In genomic region chr6:15268130-15268908, GRCh38 we compare ENCODE assay signal across 11 cellular contexts. TPM values are rescaled to one million over a fixed set of nuclear protein-coding genes. Genes with fewer than 3 reads are reported as not detected.
DNase-seq lines count a peak whose midpoint lies in the region; ATAC-seq and TF ChIP-seq lines count a peak whose summit lies in the region.
"Had no signal": no experiment of that assay in that cellular context is flagged by ENCODE, and none has a peak within 500 bp of the region (broad histone marks: within the 10 kb centered on the region; RNA-seq: fewer than 3 reads in every experiment).

No MANE protein-coding gene starts in this region.

- H3K4me3 Mint-ChIP-seq in stimulated activated naive B cell treated with anti-CD40 and anti-IgM and Interleukin-4, amounts not matched to agents 10 μg/mL and 1 μg/mL and 100 μg/mL, for 72 hours, result peak overlapping the region; percentile 39 to 47

- H3K9me3 ChIP-seq in HEK293 (ENCODE audit: control insufficient read depth, insufficient read depth, low read depth, low read length), result no peaks in the 10 kb centered on the region
- H3K9me3 ChIP-seq in mucosa of descending colon, result no peaks in the 10 kb centered on the region

- ATAC-seq in stimulated activated naive B cell treated with anti-CD40 and anti-IgM and Interleukin-4, amounts not matched to agents 10 μg/mL and 1 μg/mL and 100 μg/mL, for 72 hours (replicated peaks), result no peak
- no peak for ATAC-seq in HG02885 (IDR thresholded peaks at IDR 0.05; ENCODE audit: poor library complexity, unreplicated experiment)
- ATAC-seq in mucosa of descending colon, result no peak
- no peak for ATAC-seq in HG03175 (IDR thresholded peaks at IDR 0.05; ENCODE audit: unreplicated experiment)

- H3K4me1 Mint-ChIP-seq in stimulated activated naive B cell treated with anti-CD40 and anti-IgM and Interleukin-4, amounts not matched to agents 10 μg/mL and 1 μg/mL and 100 μg/mL, for 72 hours, result peaks cover 56 to 95% of the 10 kb centered on the region in 2 donors

- H3K27ac ChIP-seq in HEK293 (ENCODE audit: extremely low read depth, low read depth, low read length), result no peak overlapping the region

- H3K4me3 ChIP-seq in HEK293 (ENCODE audit: low read depth, low read length) (no peak overlapping the region), choroid plexus epithelial cell (ENCODE audit: low read depth, low read length) (no peak overlapping the region), mucosa of descending colon (no peak overlapping the region)

- H3K36me3 ChIP-seq in HEK293 (ENCODE audit: control insufficient read depth in 2 of 2, insufficient read depth in 1 of 2, low read length in 2 of 2), result no peaks in the 10 kb centered on the region; a peak in 1 of 3 replicates
- no peaks in the 10 kb centered on the region for H3K36me3 ChIP-seq in mucosa of descending colon (ENCODE audit: low read depth)

- H3K9me3 Mint-ChIP-seq in stimulated activated naive B cell treated with anti-CD40 and anti-IgM and Interleukin-4, amounts not matched to agents 10 μg/mL and 1 μg/mL and 100 μg/mL, for 72 hours, result no peaks in the 10 kb centered on the region

- CTCF ChIA-PET in HEK293 (lab: Yijun Ruan, JAX), result no interaction called here

- intact Hi-C loops in mucosa of descending colon (cut with DNase I, micrococcal nuclease), result no loop called here

- H3K27me3 Mint-ChIP-seq in stimulated activated naive B cell treated with anti-CD40 and anti-IgM and Interleukin-4, amounts not matched to agents 10 μg/mL and 1 μg/mL and 100 μg/mL, for 72 hours, result no peaks in the 10 kb centered on the region

- POLR2A ChIA-PET in HEK293 (lab: Yijun Ruan, JAX), result interaction anchor here (0.6 kb wide), 1 partner anchor 74 kb away, joined by 3 read pairs; no protein-coding TSS in a partner anchor

- TF ChIP-seq CTCF in HEK293 (tag by site-specific recombination; IDR thresholded peaks at IDR 0.05) (no peak), choroid plexus epithelial cell (conservative IDR thresholded peaks at IDR 0.05; ENCODE audit: low read depth, low read length) (no peak), mucosa of descending colon (IDR thresholded peaks at IDR 0.05) (no peak)

- peaks cover 5 to 11% of the 10 kb centered on the region in 2 donors for H3K36me3 Mint-ChIP-seq in stimulated activated naive B cell treated with anti-CD40 and anti-IgM and Interleukin-4, amounts not matched to agents 10 μg/mL and 1 μg/mL and 100 μg/mL, for 72 hours

- H3K27ac Mint-ChIP-seq in stimulated activated naive B cell treated with anti-CD40 and anti-IgM and Interleukin-4, amounts not matched to agents 10 μg/mL and 1 μg/mL and 100 μg/mL, for 72 hours, result no peak overlapping the region

- DNase-seq in choroid plexus epithelial cell (ENCODE audit: low read depth) (peak; percentile 32), iPS-NIHi7 (ENCODE audit: extremely low spot score) (peak; percentile 63), COLO829 (ENCODE audit: low spot score) (no peak), mucosa of descending colon (no peak)
- DNase-seq in stimulated activated naive B cell treated with anti-CD40 and anti-IgM and Interleukin-4, amounts not matched to agents 10 μg/mL and 1 μg/mL and 100 μg/mL, for 72 hours, result no peak
- DNase-seq: activated T-cell treated with anti-CD3 and anti-CD28 coated beads for 4 hours; effector memory CD4-positive, alpha-beta T cell; NCI-H2227 treated with DMSO at 0.1 percent for 48 hours had no signal

- H3K4me1 ChIP-seq in HEK293 (ENCODE audit: control insufficient read depth, insufficient read depth, low read length) (peaks cover 25% of the 10 kb centered on the region), mucosa of descending colon (ENCODE audit: low read depth) (peaks cover 34% of the 10 kb centered on the region)

TF ChIP-seq in HEK293, 187 proteins besides CTCF, POLR2A, EP300 and RAD21:
- TF ChIP-seq ZNF341 (tag by site-specific recombination; IDR thresholded peaks at IDR 0.05; ENCODE audit: low read depth), result peak; percentile 36
- no peak for TF ChIP-seq TSHZ1 (tag by site-specific recombination; IDR thresholded peaks at IDR 0.05; ENCODE audit: borderline replicate concordance)
- TF ChIP-seq ZNF626 (tag by site-specific recombination; IDR thresholded peaks at IDR 0.05), result no peak
- peak; percentile 46; the same call in 1 of the 2 replicates for TF ChIP-seq ZIC2 (tag by site-specific recombination; IDR thresholded peaks at IDR 0.05)
- TF ChIP-seq ZBTB21 (tag by site-specific recombination; IDR thresholded peaks at IDR 0.05), result no peak
- no peak for TF ChIP-seq HOXA7 (CRISPR knock-in tag; IDR thresholded peaks at IDR 0.05; ENCODE audit: borderline replicate concordance)
- TF ChIP-seq OVOL3 (tag by site-specific recombination; IDR thresholded peaks at IDR 0.05), result no peak
- TF ChIP-seq HOXD13 (CRISPR knock-in tag; IDR thresholded peaks at IDR 0.05; ENCODE audit: borderline replicate concordance), result no peak
- TF ChIP-seq BCL11B (tag by site-specific recombination; IDR thresholded peaks at IDR 0.05; ENCODE audit: low read depth), result no peak
- no peak for TF ChIP-seq ZNF776 (tag by site-specific recombination; IDR thresholded peaks at IDR 0.05; ENCODE audit: borderline replicate concordance)
- TF ChIP-seq WT1 (tag by site-specific recombination; IDR thresholded peaks at IDR 0.05), result peak; percentile 49
- TF ChIP-seq, protein P1, sequence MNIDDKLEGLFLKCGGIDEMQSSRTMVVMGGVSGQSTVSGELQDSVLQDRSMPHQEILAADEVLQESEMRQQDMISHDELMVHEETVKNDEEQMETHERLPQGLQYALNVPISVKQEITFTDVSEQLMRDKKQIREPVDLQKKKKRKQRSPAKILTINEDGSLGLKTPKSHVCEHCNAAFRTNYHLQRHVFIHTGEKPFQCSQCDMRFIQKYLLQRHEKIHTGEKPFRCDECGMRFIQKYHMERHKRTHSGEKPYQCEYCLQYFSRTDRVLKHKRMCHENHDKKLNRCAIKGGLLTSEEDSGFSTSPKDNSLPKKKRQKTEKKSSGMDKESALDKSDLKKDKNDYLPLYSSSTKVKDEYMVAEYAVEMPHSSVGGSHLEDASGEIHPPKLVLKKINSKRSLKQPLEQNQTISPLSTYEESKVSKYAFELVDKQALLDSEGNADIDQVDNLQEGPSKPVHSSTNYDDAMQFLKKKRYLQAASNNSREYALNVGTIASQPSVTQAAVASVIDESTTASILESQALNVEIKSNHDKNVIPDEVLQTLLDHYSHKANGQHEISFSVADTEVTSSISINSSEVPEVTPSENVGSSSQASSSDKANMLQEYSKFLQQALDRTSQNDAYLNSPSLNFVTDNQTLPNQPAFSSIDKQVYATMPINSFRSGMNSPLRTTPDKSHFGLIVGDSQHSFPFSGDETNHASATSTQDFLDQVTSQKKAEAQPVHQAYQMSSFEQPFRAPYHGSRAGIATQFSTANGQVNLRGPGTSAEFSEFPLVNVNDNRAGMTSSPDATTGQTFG (tag by site-specific recombination; IDR thresholded peaks at IDR 0.05; ENCODE audit: borderline replicate concordance), result no peak

RNA-seq across cellular contexts. Expression of gene JARID2, which starts 22.4 kb away (rescaled TPM):
- 10 to 100 TPM; 10.6 to 11.8 (median 11.4) TPM for total RNA-seq in mucosa of descending colon

Comparison
In these comparisons a context has a peak if more than half of its experiments do, and no peak if none do; other contexts are left out.
1. DNase-seq: peak in choroid plexus epithelial cell (single experiment) and iPS-NIHi7 (single experiment); none in stimulated activated naive B cell treated with anti-CD40 and anti-IgM and Interleukin-4, amounts not matched to agents 10 μg/mL and 1 μg/mL and 100 μg/mL, for 72 hours (single experiment), COLO829 (single experiment) and mucosa of descending colon (0 of 3).